ENCODE assay signal across 8 cellular contexts in genomic region chr14:35044939-35045797, GRCh38. TPM values are rescaled to one million over a fixed set of nuclear protein-coding genes. Genes with fewer than 3 reads are reported as not detected.
A peak's percentile ranks its signal among the peaks of the same experiment; 100 is the strongest.
DNase-seq lines count a peak whose midpoint lies in the region; ATAC-seq and TF ChIP-seq lines count a peak whose summit lies in the region.

No MANE protein-coding gene starts in this region.

- peaks cover 26% of the 10 kb centered on the region for H3K4me1 Mint-ChIP-seq in activated T-cell treated with anti-CD3 and anti-CD28 coated beads, Interleukin-2, amount 50 U/mL, for 24 hours (ENCODE audit: low read depth)
- H3K4me1 Mint-ChIP-seq in activated CD8-positive, alpha-beta T cell treated with anti-CD3 and anti-CD28 coated beads, Interleukin-2, amount 10 ng/mL, durations not matched to agents 7 days and 5 days (ENCODE audit: low read depth), result peaks cover 33% of the 10 kb centered on the region
- peaks cover 6% of the 10 kb centered on the region for H3K4me1 Mint-ChIP-seq in glutamatergic neuron (ENCODE audit: low read depth, unreplicated experiment)

- no peaks in the 10 kb centered on the region for H3K27me3 Mint-ChIP-seq in activated T-cell treated with anti-CD3 and anti-CD28 coated beads, Interleukin-2, amount 50 U/mL, for 24 hours
- H3K27me3 Mint-ChIP-seq in activated CD8-positive, alpha-beta T cell treated with anti-CD3 and anti-CD28 coated beads, Interleukin-2, amount 10 ng/mL, durations not matched to agents 7 days and 5 days (ENCODE audit: low read depth), result no peaks in the 10 kb centered on the region
- no peaks in the 10 kb centered on the region for H3K27me3 Mint-ChIP-seq in glutamatergic neuron (ENCODE audit: unreplicated experiment)

- H3K4me3 Mint-ChIP-seq in activated T-cell treated with anti-CD3 and anti-CD28 coated beads, Interleukin-2, amount 50 U/mL, for 24 hours, result peak overlapping the region; percentile 91
- H3K4me3 Mint-ChIP-seq in activated CD8-positive, alpha-beta T cell treated with anti-CD3 and anti-CD28 coated beads, Interleukin-2, amount 10 ng/mL, durations not matched to agents 7 days and 5 days, result peak overlapping the region; percentile 89
- peak overlapping the region; percentile 98 for H3K4me3 Mint-ChIP-seq in glutamatergic neuron (ENCODE audit: unreplicated experiment)

- H3K36me3 Mint-ChIP-seq in activated T-cell treated with anti-CD3 and anti-CD28 coated beads, Interleukin-2, amount 50 U/mL, for 24 hours (ENCODE audit: low read depth), result peaks cover 32% of the 10 kb centered on the region
- H3K36me3 Mint-ChIP-seq in activated CD8-positive, alpha-beta T cell treated with anti-CD3 and anti-CD28 coated beads, Interleukin-2, amount 10 ng/mL, durations not matched to agents 7 days and 5 days (ENCODE audit: low read depth), result peaks cover 16% of the 10 kb centered on the region
- no peaks in the 10 kb centered on the region for H3K36me3 Mint-ChIP-seq in glutamatergic neuron (ENCODE audit: unreplicated experiment)

- POLR2A ChIA-PET in activated CD8-positive, alpha-beta T cell treated with anti-CD3 and anti-CD28 coated beads, Interleukin-2, amount 10 ng/mL, durations not matched to agents 7 days and 5 days (lab: Charles Lee), result interaction anchor here (0.6 to 2.4 kb wide), 17 partner anchors 9 to 415 kb away, joined by 3 to 43 read pairs (median 3); partner anchors contain the start of genes BAZ1A, NFKBIA, PPP2R3C and PRORP

- H3K9ac ChIP-seq in skeletal muscle tissue (ENCODE audit: low read depth in 1 of 3, low read length in 3 of 3), result peak overlapping the region; percentile 88 to 94 (median 91)

- no peaks in the 10 kb centered on the region for H3K36me3 ChIP-seq in skeletal muscle tissue (ENCODE audit: control insufficient read depth in 3 of 3, insufficient read depth in 3 of 3, low read length in 3 of 3)

- peak overlapping the region; percentile 93 to 95 (median 94) for H3K4me3 ChIP-seq in skeletal muscle tissue (ENCODE audit: low read length in 3 of 3)

- H3K9me3 ChIP-seq in skeletal muscle tissue (ENCODE audit: control insufficient read depth in 3 of 3, low read length in 3 of 3), result no peaks in the 10 kb centered on the region

- DNase-seq in activated T-cell treated with anti-CD3 and anti-CD28 coated beads, Interleukin-2, amount 50 U/mL, for 24 hours, result no peak
- DNase-seq in activated T-cell treated with anti-CD3 and anti-CD28 coated beads, Interleukin-2, amount 50 U/mL, for 1 hour, result no peak
- no peak for DNase-seq in activated CD8-positive, alpha-beta T cell treated with anti-CD3 and anti-CD28 coated beads, Interleukin-2, amount 10 ng/mL, durations not matched to agents 7 days and 5 days
- DNase-seq in glutamatergic neuron (no peak), DMS53 (lab: John Stamatoyannopoulos, UW) (no peak)

- no peaks in the 10 kb centered on the region for H3K27me3 ChIP-seq in skeletal muscle tissue (ENCODE audit: control insufficient read depth in 3 of 3, insufficient read depth in 3 of 3, low read length in 3 of 3)

- no peaks in the 10 kb centered on the region for H3K9me3 Mint-ChIP-seq in activated T-cell treated with anti-CD3 and anti-CD28 coated beads, Interleukin-2, amount 50 U/mL, for 24 hours
- no peaks in the 10 kb centered on the region for H3K9me3 Mint-ChIP-seq in activated CD8-positive, alpha-beta T cell treated with anti-CD3 and anti-CD28 coated beads, Interleukin-2, amount 10 ng/mL, durations not matched to agents 7 days and 5 days (ENCODE audit: insufficient read depth)
- H3K9me3 Mint-ChIP-seq in glutamatergic neuron (ENCODE audit: unreplicated experiment), result peaks cover 2% of the 10 kb centered on the region

- peak overlapping the region; percentile 96 for H3K27ac Mint-ChIP-seq in activated T-cell treated with anti-CD3 and anti-CD28 coated beads, Interleukin-2, amount 50 U/mL, for 24 hours
- H3K27ac Mint-ChIP-seq in activated CD8-positive, alpha-beta T cell treated with anti-CD3 and anti-CD28 coated beads, Interleukin-2, amount 10 ng/mL, durations not matched to agents 7 days and 5 days, result peak overlapping the region; percentile 99
- peak overlapping the region; percentile 95 for H3K27ac Mint-ChIP-seq in glutamatergic neuron (ENCODE audit: unreplicated experiment)

- H3K4me1 ChIP-seq in skeletal muscle tissue (ENCODE audit: control insufficient read depth in 3 of 3, insufficient read depth in 3 of 3, low read length in 3 of 3), result peaks cover 8 to 17% (median 11%) of the 10 kb centered on the region in 3 donors

- CTCF ChIA-PET in activated CD8-positive, alpha-beta T cell treated with anti-CD3 and anti-CD28 coated beads, Interleukin-2, amount 10 ng/mL, durations not matched to agents 7 days and 5 days (lab: Charles Lee), result interaction anchor here (1.0 to 2.6 kb wide), 4 partner anchors 64 to 377 kb away, joined by 3 to 9 read pairs (median 6); no protein-coding TSS in a partner anchor

- no peak for ATAC-seq in activated CD8-positive, alpha-beta T cell treated with anti-CD3 and anti-CD28 coated beads, Interleukin-2, amount 10 ng/mL, durations not matched to agents 7 days and 5 days
- ATAC-seq in HG03442 (IDR thresholded peaks at IDR 0.05; ENCODE audit: unreplicated experiment), result no peak
- no peak for ATAC-seq in GM18870 (IDR thresholded peaks at IDR 0.05; ENCODE audit: unreplicated experiment)

- no peak for TF ChIP-seq CTCF in glutamatergic neuron (IDR thresholded peaks at IDR 0.05; ENCODE audit: partially characterized antibody, unreplicated experiment)

- H3K27ac ChIP-seq in skeletal muscle tissue (ENCODE audit: low read depth, low read length), result peak overlapping the region; percentile 98

RNA-seq across cellular contexts. Expression of gene FAM177A1, which starts 0.9 kb away (rescaled TPM):
- 10 to 100 TPM; 40.5 to 41.5 TPM for total RNA-seq in activated CD8-positive, alpha-beta T cell treated with anti-CD3 and anti-CD28 coated beads, Interleukin-2, amount 10 ng/mL, durations not matched to agents 7 days and 5 days
- total RNA-seq in glutamatergic neuron (ENCODE audit: unreplicated experiment) (72.7 TPM), skeletal muscle tissue (13.6 TPM)
